19 cellular contexts compared by ENCODE assay signal in genomic region chr19:41799444-41800000, GRCh38. TPM values are rescaled to one million over a fixed set of nuclear protein-coding genes. Genes with fewer than 3 reads are reported as not detected.
A peak's percentile ranks its signal among the peaks of the same experiment; 100 is the strongest.
DNase-seq lines count a peak whose midpoint lies in the region; ATAC-seq and FAIRE-seq lines count a peak whose summit lies in the region.
"Had no signal": no experiment of that assay in that cellular context is flagged by ENCODE, and none has a peak within 500 bp of the region (broad histone marks: within the 10 kb centered on the region; RNA-seq: fewer than 3 reads in every experiment).

No MANE protein-coding gene starts in this region.

- in situ Hi-C loops in G401 (cut with HindIII; ENCODE audit: low sequenced_read_pairs): no loop called here

- H3K27ac Mint-ChIP-seq in stimulated activated naive CD8-positive, alpha-beta T cell treated with anti-CD3 and anti-CD28 coated beads, Interleukin-15, amount 100 ng/mL, for 72 hours: no peak overlapping the region

- H3K4me1 Mint-ChIP-seq in stimulated activated naive CD8-positive, alpha-beta T cell treated with anti-CD3 and anti-CD28 coated beads, Interleukin-15, amount 100 ng/mL, for 72 hours: peaks cover 19% of the 10 kb centered on the region

- DNase-seq in NCI-H82 (lab: John Stamatoyannopoulos, UW): peak; percentile 28
- DNase-seq in NCI-H82 treated with DMSO at 0.1 percent for 48 hours (lab: John Stamatoyannopoulos, UW; ENCODE audit: unreplicated experiment): no peak
- peak; percentile 56 for DNase-seq in RCC 7860 (ENCODE audit: low spot score)
- no peak for DNase-seq in left colon
- peak; percentile 61 for DNase-seq in ureter (ENCODE audit: low spot score)
- no peak for DNase-seq in iPS-NIHi11 (ENCODE audit: low spot score)
- DNase-seq in G401 (ENCODE audit: low spot score): no peak
- no peak for DNase-seq in stimulated activated naive CD8-positive, alpha-beta T cell treated with anti-CD3 and anti-CD28 coated beads, Interleukin-15, amount 100 ng/mL, for 72 hours
- DNase-seq: amygdala; gastrocnemius medialis; mesendoderm; NCI-H1436 treated with DMSO at 0.1 percent for 48 hours; RPMI8226; sigmoid colon; stimulated activated CD4-positive, alpha-beta T cell treated with anti-CD3 and anti-CD28 coated beads, Interleukin-2, amount 100 ng/mL, for 48 hours; testis had no signal

- H3K27me3 Mint-ChIP-seq in stimulated activated naive CD8-positive, alpha-beta T cell treated with anti-CD3 and anti-CD28 coated beads, Interleukin-15, amount 100 ng/mL, for 72 hours: peaks cover 41% of the 10 kb centered on the region

- ATAC-seq in left colon: peak; percentile 73
- no peak for ATAC-seq in stimulated activated naive CD8-positive, alpha-beta T cell treated with anti-CD3 and anti-CD28 coated beads, Interleukin-15, amount 100 ng/mL, for 72 hours
- ATAC-seq: gastrocnemius medialis had no signal

- peak; percentile 4 for FAIRE-seq in RCC 7860 (lab: Jason Lieb, UNC)
- FAIRE-seq: A204.1, endometrium had no signal

- H3K9me3 Mint-ChIP-seq in stimulated activated naive CD8-positive, alpha-beta T cell treated with anti-CD3 and anti-CD28 coated beads, Interleukin-15, amount 100 ng/mL, for 72 hours: no peaks in the 10 kb centered on the region

- intact Hi-C loops in left colon (cut with DNase I, micrococcal nuclease): no loop called here

- H3K4me3 Mint-ChIP-seq in stimulated activated naive CD8-positive, alpha-beta T cell treated with anti-CD3 and anti-CD28 coated beads, Interleukin-15, amount 100 ng/mL, for 72 hours: no peak overlapping the region

RNA-seq across cellular contexts. Expression of gene CEACAM3, which starts 3.1 kb away (rescaled TPM):
- 1 to 10 TPM; 1.2 to 4.8 TPM for total RNA-seq in left colon
- not detected for total RNA-seq in ureter
- total RNA-seq in G401 (2014; rRNA removed; shearing (Covaris generic)): not detected in 2 replicates
- total RNA-seq: cerebellum, gastrocnemius medialis, sigmoid colon, testis had no signal

RNA-seq across cellular contexts. Expression of gene CEACAM6, which starts 44.2 kb away (rescaled TPM):
- total RNA-seq in left colon: 100 to 1,000 TPM; 485 to 596 TPM
- 0.86 TPM for total RNA-seq in ureter
- total RNA-seq in G401 (2014; rRNA removed; shearing (Covaris generic)): not detected in 2 replicates

RNA-seq across cellular contexts. Expression of gene LYPD4, which starts 45.0 kb away (rescaled TPM):
- total RNA-seq in left colon (not detected), ureter (not detected)
- total RNA-seq in G401 (2014; rRNA removed; shearing (Covaris generic)): not detected in 2 replicates
- total RNA-seq: cerebellum, gastrocnemius medialis, sigmoid colon had no signal

RNA-seq across cellular contexts. Expression of gene DMRTC2, which starts 45.3 kb away (rescaled TPM):
- not detected for total RNA-seq in left colon
- total RNA-seq in ureter: not detected
- total RNA-seq in G401 (2014; rRNA removed; shearing (Covaris generic)): not detected in 2 replicates
- total RNA-seq: cerebellum, gastrocnemius medialis, sigmoid colon had no signal

Comparison
In these comparisons a context has a peak if more than half of its experiments do, and no peak if none do; other contexts are left out.
1. DNase-seq: peak in NCI-H82 (single experiment), RCC 7860 (single experiment) and ureter (single experiment); none in NCI-H82 treated with DMSO at 0.1 percent for 48 hours (single experiment), left colon (0 of 2), iPS-NIHi11 (single experiment), G401 (single experiment) and stimulated activated naive CD8-positive, alpha-beta T cell treated with anti-CD3 and anti-CD28 coated beads, Interleukin-15, amount 100 ng/mL, for 72 hours (0 of 2).
2. RNA of gene CEACAM6, which starts 44.2 kb away (total RNA-seq): 485 to 596 TPM in left colon; 0.86 TPM in ureter (single experiment) and not detected in G401; every median in the first group is over 100 times any median in the second.